14 cellular contexts compared by ENCODE assay signal in genomic region chr5:132661231-132662003, GRCh38. TPM values are rescaled to one million over a fixed set of nuclear protein-coding genes. Genes with fewer than 3 reads are reported as not detected.
DNase-seq lines count a peak whose midpoint lies in the region; ATAC-seq and TF ChIP-seq lines count a peak whose summit lies in the region.
"Had no signal": no experiment of that assay in that cellular context is flagged by ENCODE, and none has a peak within 500 bp of the region (broad histone marks: within the 10 kb centered on the region; RNA-seq: fewer than 3 reads in every experiment).

No MANE protein-coding gene starts in this region.

- peak overlapping the region; percentile 59 for H3K27ac Mint-ChIP-seq in activated CD4-positive, alpha-beta T cell treated with anti-CD3 and anti-CD28 coated beads for 36 hours
- peak overlapping the region; percentile 74 for H3K27ac Mint-ChIP-seq in neural progenitor cell

- no TSS peak for BruUV-seq in HCT116 (replicated peaks; lab: Mats Ljungman, UMichigan)

- H2BK5ac ChIP-seq in mesendoderm (ENCODE audit: low read length) = no peak overlapping the region

- H3K4ac ChIP-seq in mesendoderm (ENCODE audit: low read depth, low read length) = no peak overlapping the region

- TF ChIP-seq POLR2A in HCT116 (IDR thresholded peaks at IDR 0.05; ENCODE audit: borderline replicate concordance, extremely low read depth, insufficient read depth, insufficient read length) = no peak

- no peak overlapping the region for H2BK15ac ChIP-seq in mesendoderm (replicated peaks; ENCODE audit: low read depth)

- H2BK120ac ChIP-seq in mesendoderm (ENCODE audit: low read depth, low read length) = no peak overlapping the region

- no CpG with 5 or more reads among the region's 12 CpGs for WGBS in mesendoderm (ENCODE audit: extremely low coverage, insufficient coverage, low lambda C conversion rate)

- TF ChIP-seq RAD21 in HCT116 (IDR thresholded peaks at IDR 0.05; ENCODE audit: low read depth) = peak; percentile 31; the same call in 1 of the 2 replicates

- no peak for ATAC-seq in activated CD4-positive, alpha-beta T cell treated with anti-CD3 and anti-CD28 coated beads for 36 hours
- peak; percentile 24; the same call in 1 of the 2 replicates for ATAC-seq in HCT116
- ATAC-seq in GM19324 (IDR thresholded peaks at IDR 0.05; ENCODE audit: low FRiP score, unreplicated experiment) = no peak

- H3F3A ChIP-seq in neural progenitor cell (ENCODE audit: low read depth) = no peaks in the 10 kb centered on the region

- no peak for TF ChIP-seq CTCF in HCT116 (IDR thresholded peaks at IDR 0.05 in 2 of 3, conservative IDR thresholded peaks at IDR 0.05 in 1 of 3; ENCODE audit: borderline replicate concordance in 1 of 3, insufficient read depth in 1 of 3, low read depth in 2 of 3, low read length in 2 of 3)
- TF ChIP-seq CTCF in neural progenitor cell (IDR thresholded peaks at IDR 0.05) = no peak

- POLR2A ChIA-PET in activated CD4-positive, alpha-beta T cell treated with anti-CD3 and anti-CD28 coated beads for 36 hours (lab: Charles Lee) = interaction anchor here (0.9 kb wide), 1 partner anchor 183 kb away, joined by 3 read pairs; no protein-coding TSS in a partner anchor
- POLR2A ChIA-PET in HCT116 (lab: Charles Lee) = no interaction called here

- no peaks in the 10 kb centered on the region for H3K36me3 Mint-ChIP-seq in activated CD4-positive, alpha-beta T cell treated with anti-CD3 and anti-CD28 coated beads for 36 hours (ENCODE audit: low read depth)
- no peaks in the 10 kb centered on the region for H3K36me3 Mint-ChIP-seq in neural progenitor cell

- H3K36me3 ChIP-seq in HCT116 (ENCODE audit: control insufficient read depth in 1 of 2, insufficient read depth in 2 of 2, low read length in 2 of 2) (no peaks in the 10 kb centered on the region), neural progenitor cell (no peaks in the 10 kb centered on the region), mesendoderm (ENCODE audit: control insufficient read depth, insufficient read depth, low read length) (no peaks in the 10 kb centered on the region)
- H3K36me3 ChIP-seq: tibial nerve had no signal

- H3K27me3 ChIP-seq in HCT116 (ENCODE audit: insufficient read depth, low read length) (no peaks in the 10 kb centered on the region), neural progenitor cell (peaks cover 14% of the 10 kb centered on the region), mesendoderm (ENCODE audit: insufficient read depth, low read length, poor library complexity) (no peaks in the 10 kb centered on the region)

- H3K9me3 ChIP-seq in HCT116 (ENCODE audit: control insufficient read depth in 1 of 2, insufficient read depth in 1 of 2, low read depth in 1 of 2, low read length in 2 of 2) (no peaks in the 10 kb centered on the region), neural progenitor cell (ENCODE audit: low read depth) (no peaks in the 10 kb centered on the region)
- H3K9me3 ChIP-seq: tibial nerve had no signal

- no peak overlapping the region for H3K27ac ChIP-seq in HCT116 (ENCODE audit: low read depth, low read length)
- no peak overlapping the region for H3K27ac ChIP-seq in neural progenitor cell
- H3K27ac ChIP-seq in mesendoderm (ENCODE audit: low read depth, low read length) = no peak overlapping the region
- H3K27ac ChIP-seq: epithelial cell of prostate, tibial nerve had no signal

- H4K20me1 ChIP-seq in HCT116 (ENCODE audit: insufficient read depth) (no peaks in the 10 kb centered on the region), neural progenitor cell (ENCODE audit: low read depth) (no peaks in the 10 kb centered on the region)

- peak; percentile 36 for DNase-seq in activated CD4-positive, alpha-beta T cell treated with anti-CD3 and anti-CD28 coated beads for 36 hours
- DNase-seq in activated CD4-positive, alpha-beta T cell treated with anti-CD3 and anti-CD28 coated beads, Interleukin-2, amount 50 U/mL, for 4 hours = no peak
- no peak for DNase-seq in HCT116 (ENCODE audit: low read depth, low spot score)
- DNase-seq in activated CD8-positive, alpha-beta memory T cell treated with anti-CD3 and anti-CD28 coated beads, Interleukin-2, amount 50 U/mL, for 48 hours = peak; percentile 61
- no peak for DNase-seq in neural progenitor cell (ENCODE audit: low spot score)
- DNase-seq in mesendoderm = no peak
- DNase-seq in DMS53 (lab: John Stamatoyannopoulos, UW) = no peak
- DNase-seq: DMS153; NCI-H1694 treated with DMSO at 0.1 percent for 48 hours; NK-92 treated with Interleukin-12 subunit alpha and Interleukin-12 subunit beta, amount 100 ng/mL, for 24 hours had no signal

- no peak overlapping the region for H3K23ac ChIP-seq in mesendoderm (ENCODE audit: low read length)

- H3K4me2 ChIP-seq in HCT116 (ENCODE audit: low read length) (no peak overlapping the region), neural progenitor cell (no peak overlapping the region), mesendoderm (ENCODE audit: low read length) (no peak overlapping the region)

- H3K4me1 ChIP-seq in HCT116 (ENCODE audit: control insufficient read depth in 1 of 2, insufficient read depth in 2 of 2, low read length in 2 of 2) = peaks cover 0 to under 1% of the 10 kb centered on the region in 2 experiments; a peak in 1 of 4 replicates
- H3K4me1 ChIP-seq in neural progenitor cell = no peaks in the 10 kb centered on the region
- no peaks in the 10 kb centered on the region for H3K4me1 ChIP-seq in mesendoderm (ENCODE audit: control insufficient read depth, low read depth, low read length)

- no peak overlapping the region for H2AFZ ChIP-seq in HCT116 (ENCODE audit: low read depth, low read length, poor library complexity, severe bottlenecking)
- no peak overlapping the region for H2AFZ ChIP-seq in neural progenitor cell (replicated peaks)

- no peak overlapping the region for H3K18ac ChIP-seq in mesendoderm (ENCODE audit: low read length)

- intact Hi-C loops in activated CD4-positive, alpha-beta T cell treated with anti-CD3 and anti-CD28 coated beads for 36 hours (cut with DNase I, micrococcal nuclease) = loop anchor here (1.0 to 2.0 kb wide), 2 partner anchors 21 to 159 kb away; no protein-coding TSS in a partner anchor
- intact Hi-C loops in HCT116 (cut with micrococcal nuclease) = no loop called here

- no peak overlapping the region for H2AK5ac ChIP-seq in mesendoderm (ENCODE audit: low read length)

- peaks cover 51% of the 10 kb centered on the region for H3K4me1 Mint-ChIP-seq in activated CD4-positive, alpha-beta T cell treated with anti-CD3 and anti-CD28 coated beads for 36 hours
- H3K4me1 Mint-ChIP-seq in neural progenitor cell = peaks cover 22% of the 10 kb centered on the region

- no peak overlapping the region for H3K4me3 ChIP-seq in HCT116 (replicated peaks in 1 of 2; ENCODE audit: low read depth in 1 of 2, low read length in 2 of 2)
- no peak overlapping the region for H3K4me3 ChIP-seq in neural progenitor cell
- no peak overlapping the region for H3K4me3 ChIP-seq in mesendoderm (ENCODE audit: low read length)
- H3K4me3 ChIP-seq: tibial nerve had no signal

- CTCF ChIA-PET in activated CD4-positive, alpha-beta T cell treated with anti-CD3 and anti-CD28 coated beads for 36 hours (lab: Charles Lee) = interaction anchor here (0.8 kb wide), 1 partner anchor 135 kb away, joined by 4 read pairs; no protein-coding TSS in a partner anchor
- CTCF ChIA-PET in HCT116 (lab: Charles Lee) = interaction anchor here (1.3 kb wide), 1 partner anchor 158 kb away, joined by 5 read pairs; no protein-coding TSS in a partner anchor

- peaks cover 11% of the 10 kb centered on the region for H3K27me3 Mint-ChIP-seq in activated CD4-positive, alpha-beta T cell treated with anti-CD3 and anti-CD28 coated beads for 36 hours
- H3K27me3 Mint-ChIP-seq in neural progenitor cell (ENCODE audit: insufficient read depth, low read depth) = peaks cover 13% of the 10 kb centered on the region

- H3K79me2 ChIP-seq in HCT116 (ENCODE audit: insufficient read depth, low read length) (no peaks in the 10 kb centered on the region), neural progenitor cell (ENCODE audit: low read depth) (no peaks in the 10 kb centered on the region), mesendoderm (ENCODE audit: control insufficient read depth, insufficient read depth, low read length) (no peaks in the 10 kb centered on the region)

- no peaks in the 10 kb centered on the region for H3K79me1 ChIP-seq in mesendoderm (ENCODE audit: low read length)

- RAD21 ChIA-PET in HCT116 (lab: Charles Lee; ENCODE audit: low non-redundant PET in 1 of 2, low total read pairs in 2 of 2, uncharacterized antibody in 2 of 2, unreplicated experiment in 2 of 2) = interaction anchor here in 1 of 2 experiments (0.6 kb wide), 1 partner anchor 130 kb away, joined by 3 read pairs; no protein-coding TSS in a partner anchor

- no peaks in the 10 kb centered on the region for H3K9me3 Mint-ChIP-seq in activated CD4-positive, alpha-beta T cell treated with anti-CD3 and anti-CD28 coated beads for 36 hours (ENCODE audit: low read depth)
- no peaks in the 10 kb centered on the region for H3K9me3 Mint-ChIP-seq in neural progenitor cell

- no peak overlapping the region for H3K9ac ChIP-seq in HCT116 (ENCODE audit: low read length)
- no peak overlapping the region for H3K9ac ChIP-seq in neural progenitor cell
- H3K9ac ChIP-seq in mesendoderm (ENCODE audit: low read length) = no peak overlapping the region

- H4K8ac ChIP-seq in mesendoderm (ENCODE audit: low read depth, low read length) = no peak overlapping the region

- no peaks in the 10 kb centered on the region for H3K9me2 ChIP-seq in HCT116 (ENCODE audit: insufficient read depth)

- H3K4me3 Mint-ChIP-seq in activated CD4-positive, alpha-beta T cell treated with anti-CD3 and anti-CD28 coated beads for 36 hours = no peak overlapping the region
- no peak overlapping the region for H3K4me3 Mint-ChIP-seq in neural progenitor cell

- H4K5ac ChIP-seq in mesendoderm (ENCODE audit: low read length) = no peak overlapping the region

- no peak overlapping the region for H3K56ac ChIP-seq in mesendoderm (ENCODE audit: low read length)

RNA-seq across cellular contexts. Expression of gene IL13, which starts 3.4 kb away (rescaled TPM):
- total RNA-seq in activated CD4-positive, alpha-beta T cell treated with anti-CD3 and anti-CD28 coated beads for 36 hours = 1 to 10 TPM; 3.9 to 5.5 TPM
- not detected for total RNA-seq in HCT116 (2021; ENCODE audit: unreplicated experiment)
- not detected in 2 replicates for polyA plus RNA-seq in HCT116 (2012)
- not detected in 2 replicates for total RNA-seq in neural progenitor cell (ENCODE audit: low replicate concordance)
- polyA plus RNA-seq in mesendoderm (2013, experiment 1 of 2) = not detected
- polyA plus RNA-seq in mesendoderm (2013, experiment 2 of 2) = not detected

RNA-seq across cellular contexts. Expression of gene IL4, which starts 12.4 kb away (rescaled TPM):
- under 1 TPM; 0.32 to 0.77 TPM for total RNA-seq in activated CD4-positive, alpha-beta T cell treated with anti-CD3 and anti-CD28 coated beads for 36 hours
- total RNA-seq in HCT116 (2021; ENCODE audit: unreplicated experiment) (not detected), neural progenitor cell (ENCODE audit: low replicate concordance) (not detected in 2 replicates)
- polyA plus RNA-seq in HCT116 (2012) = not detected in 2 replicates
- not detected for polyA plus RNA-seq in mesendoderm (2013, experiment 1 of 2)
- not detected for polyA plus RNA-seq in mesendoderm (2013, experiment 2 of 2)
- total RNA-seq: mononuclear cell, tibial nerve had no signal

Comparison
In these comparisons a context has a peak if more than half of its experiments do, and no peak if none do; other contexts are left out.
1. DNase-seq: peak in activated CD4-positive, alpha-beta T cell treated with anti-CD3 and anti-CD28 coated beads for 36 hours (single experiment) and activated CD8-positive, alpha-beta memory T cell treated with anti-CD3 and anti-CD28 coated beads, Interleukin-2, amount 50 U/mL, for 48 hours (single experiment); none in activated CD4-positive, alpha-beta T cell treated with anti-CD3 and anti-CD28 coated beads, Interleukin-2, amount 50 U/mL, for 4 hours (0 of 2), HCT116 (single experiment), neural progenitor cell (single experiment), mesendoderm (single experiment) and DMS53 (single experiment).